8 cellular contexts compared by ENCODE assay signal in the genomic region with DNA sequence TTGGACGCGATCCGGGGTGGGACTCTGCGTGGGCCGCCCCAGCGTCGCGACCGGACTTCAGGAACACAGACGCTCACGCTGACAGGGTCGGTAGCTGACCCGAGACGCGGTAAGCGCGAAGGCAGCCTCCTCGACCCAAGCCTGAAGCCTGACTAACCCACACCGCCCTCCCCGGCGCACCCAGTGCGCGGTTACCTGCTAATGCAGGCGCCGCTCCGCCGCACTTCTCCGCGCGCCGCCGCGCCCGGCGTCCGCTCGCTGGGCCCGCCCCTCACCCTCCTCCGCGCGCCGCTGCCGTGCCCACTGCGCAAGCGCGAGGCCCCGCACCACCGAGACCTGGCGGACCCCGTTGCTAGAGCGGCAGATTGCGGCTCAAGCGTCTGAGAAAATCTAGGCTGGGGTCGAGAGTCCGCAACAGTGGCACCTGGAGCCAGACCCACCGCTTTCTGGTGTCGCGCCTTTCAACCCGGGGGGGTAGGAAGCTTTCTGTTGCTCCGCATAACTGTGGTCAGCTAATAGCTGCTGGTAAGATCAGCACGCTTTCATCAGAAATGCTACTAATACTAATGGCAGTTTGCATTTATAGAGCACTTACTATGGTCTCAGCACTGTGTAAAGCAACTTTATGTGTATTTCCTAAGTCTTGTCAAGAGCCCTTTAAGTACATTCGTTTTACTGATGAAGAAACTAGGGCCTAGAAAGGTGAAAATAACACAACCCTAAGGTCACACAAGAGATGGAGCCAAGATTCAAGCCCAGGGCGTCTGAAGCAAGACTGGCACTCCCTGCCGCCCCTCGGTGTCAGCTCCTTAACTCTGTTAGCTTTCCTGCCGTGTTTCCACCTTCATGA. TPM values are rescaled to one million over a fixed set of nuclear protein-coding genes. Genes with fewer than 3 reads are reported as not detected.
A peak's percentile ranks its signal among the peaks of the same experiment; 100 is the strongest.
DNase-seq lines count a peak whose midpoint lies in the region; ATAC-seq and TF ChIP-seq lines count a peak whose summit lies in the region.

Gene TBCCD1, minus strand, starts transcription at position 268 of the 850 bp plus-strand sequence. CDS start 3,010 bp downstream, outside the sequence.

- H3K9ac ChIP-seq in endodermal cell (ENCODE audit: extremely low read depth, low read length, poor library complexity, severe bottlenecking), result peak within 1 kb of the TSS; percentile 61

- H3K27ac ChIP-seq in endodermal cell (ENCODE audit: low read depth, low read length), result no peak within 1 kb of the TSS

- H3K27me3 ChIP-seq in Caco-2 (replicated peaks; ENCODE audit: control insufficient read depth, insufficient read depth, low read length) (no peaks in the 10 kb centered on the region), endodermal cell (ENCODE audit: control insufficient read depth, insufficient read depth, low read length, poor library complexity, severe bottlenecking) (no peaks in the 10 kb centered on the region)

- BruUV-seq in Caco-2 (replicated peaks; lab: Mats Ljungman, UMichigan), result TSS peak; percentile 39

- H3K9me3 ChIP-seq in Caco-2 (no peaks in the 10 kb centered on the region), endodermal cell (ENCODE audit: control insufficient read depth, low read length) (no peaks in the 10 kb centered on the region)

- CTCF ChIA-PET in Caco-2 (lab: Charles Lee), result no interaction called here

- H3K36me3 Mint-ChIP-seq in Caco-2 (ENCODE audit: insufficient read depth, unreplicated experiment) (peaks cover 22% of the 10 kb centered on the region), endodermal cell (ENCODE audit: low read depth) (peaks cover 2% of the 10 kb centered on the region)

- peaks cover 1% of the 10 kb centered on the region; the same call in 1 of the 2 replicates for H3K36me3 ChIP-seq in Caco-2 (ENCODE audit: control insufficient read depth, insufficient read depth, low read length)
- peaks cover 7% of the 10 kb centered on the region for H3K36me3 ChIP-seq in endodermal cell (ENCODE audit: control insufficient read depth, insufficient read depth, low read length)

- POLR2A ChIA-PET in Caco-2 (lab: Charles Lee), result interaction anchor here (0.5 to 1.0 kb wide), 2 partner anchors 47 to 187 kb away, joined by 3 to 5 read pairs; no protein-coding TSS in a partner anchor

- TF ChIP-seq CTCF in Caco-2 (IDR thresholded peaks at IDR 0.05; ENCODE audit: insufficient read depth in 1 of 2, low read depth in 1 of 2, low read length in 1 of 2, severe bottlenecking in 1 of 2, unreplicated experiment in 1 of 2), result no peak
- no peak for TF ChIP-seq CTCF in endodermal cell (conservative IDR thresholded peaks at IDR 0.05)

- H3K27ac Mint-ChIP-seq in Caco-2 (ENCODE audit: unreplicated experiment) (peak within 1 kb of the TSS; percentile 82), endodermal cell (peak within 1 kb of the TSS; percentile 96)

- H3K4me1 Mint-ChIP-seq in Caco-2 (ENCODE audit: low read depth, unreplicated experiment) (peaks cover 25% of the 10 kb centered on the region), endodermal cell (peaks cover 16% of the 10 kb centered on the region)

- peak; percentile 51 for ATAC-seq in GM21381 (IDR thresholded peaks at IDR 0.05; ENCODE audit: unreplicated experiment)

- DNase-seq in Caco-2 (peak; percentile 92 to 98), HUDEP-2 (lab: John Stamatoyannopoulos, UW; ENCODE audit: unreplicated experiment in 76 of 76) (peak in 75 of 76 experiments; percentile 17 to 97 (median 85)), NOMO-1 treated with dmso at 0.1 percent for 144 hours (lab: John Stamatoyannopoulos, UW; ENCODE audit: unreplicated experiment) (peak; percentile 91), endodermal cell (peak; percentile 99), mesenteric fat pad (ENCODE audit: low spot score) (peak; percentile 98)
- DNase-seq in activated CD8-positive, alpha-beta memory T cell treated with anti-CD3 and anti-CD28 coated beads, Interleukin-2, amount 50 U/mL, for 24 hours (ENCODE audit: extremely low read depth), result peak; percentile 80
- peak; percentile 92 for DNase-seq in stimulated activated CD8-positive, alpha-beta memory T cell treated with anti-CD3 and anti-CD28 coated beads, Interleukin-15, amount 100 ng/mL, for 1 hour (ENCODE audit: low read depth)

- no peaks in the 10 kb centered on the region for H3K9me3 Mint-ChIP-seq in Caco-2 (ENCODE audit: unreplicated experiment)
- H3K9me3 Mint-ChIP-seq in endodermal cell, result no peaks in the 10 kb centered on the region

- 0 out of 2 replicates have a peak, but pooled peaks cover 3% of the 10 kb centered on the region for H3K4me1 ChIP-seq in Caco-2
- no peaks in the 10 kb centered on the region for H3K4me1 ChIP-seq in endodermal cell (ENCODE audit: control insufficient read depth, insufficient read depth, low read length)

- intact Hi-C loops in Caco-2 (cut with micrococcal nuclease; ENCODE audit: unreplicated experiment), result loop anchor here (1.0 kb wide), 1 partner anchor 16 kb away; no protein-coding TSS in a partner anchor

- H3K4me3 Mint-ChIP-seq in Caco-2 (ENCODE audit: unreplicated experiment), result peak within 1 kb of the TSS; percentile 100
- H3K4me3 Mint-ChIP-seq in endodermal cell, result peak within 1 kb of the TSS; percentile 91

- H3K4me3 ChIP-seq in Caco-2 (ENCODE audit: low read depth, low read length) (peak within 1 kb of the TSS; percentile 93), endodermal cell (ENCODE audit: low read length) (peak within 1 kb of the TSS; percentile 97)

- H3K27me3 Mint-ChIP-seq in Caco-2 (ENCODE audit: insufficient read depth, unreplicated experiment), result no peaks in the 10 kb centered on the region
- H3K27me3 Mint-ChIP-seq in endodermal cell (ENCODE audit: insufficient read depth), result no peaks in the 10 kb centered on the region

- WGBS in endodermal cell (ENCODE audit: insufficient coverage in 1 of 2, insufficient read length in 1 of 2), 2 experiments, result 1 to 2% methylated on average over 44 to 66 of the region's 66 CpGs

RNA-seq across cellular contexts. Expression of gene TBCCD1, which starts in this region (rescaled TPM):
- total RNA-seq in Caco-2 (2022), result 14.5 and 14.7 TPM in 2 replicates
- 10 to 100 TPM; 11.9 to 14.0 TPM for total RNA-seq in endodermal cell
- polyA plus RNA-seq in endodermal cell (2013, experiment 1 of 2), result 18.8 TPM
- polyA plus RNA-seq in endodermal cell (2013, experiment 2 of 2), result 20.2 TPM
- 13.1 TPM for total RNA-seq in mesenteric fat pad
